ENCODE assay signal across 8 cellular contexts in the genomic region with DNA sequence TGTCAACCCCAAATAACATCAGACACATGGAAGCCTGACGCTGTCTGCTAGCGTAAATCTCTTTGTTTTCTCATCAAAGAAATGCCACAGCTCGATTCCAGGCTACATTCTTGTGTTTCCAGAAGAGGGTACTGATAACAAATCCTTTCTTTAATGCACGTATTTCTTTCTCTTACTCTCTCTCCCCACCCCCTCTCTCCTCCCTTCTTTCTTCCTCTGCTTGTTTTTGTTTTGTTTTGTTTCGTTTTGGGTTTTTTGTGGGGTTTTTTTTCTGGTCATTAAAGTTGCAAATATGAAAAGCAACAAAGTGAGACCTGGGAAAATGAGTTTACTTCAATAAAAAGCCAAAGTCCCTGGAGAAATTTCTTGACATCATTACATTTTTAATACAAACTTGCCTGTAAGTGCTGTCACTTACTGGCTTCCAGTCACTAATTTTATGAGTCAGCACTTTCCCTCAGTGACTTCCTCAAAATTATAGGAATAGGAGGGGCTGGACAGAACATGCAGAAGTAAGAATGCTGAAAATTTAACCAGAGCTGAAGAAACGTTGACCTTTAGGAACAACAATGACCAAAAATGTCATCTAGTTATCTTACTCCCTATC.
DNase-seq lines count a peak whose midpoint lies in the region; ATAC-seq and TF ChIP-seq lines count a peak whose summit lies in the region.

No MANE protein-coding gene starts in this region.

- H3F3A ChIP-seq in DOHH2 (ENCODE audit: control insufficient read depth, insufficient read depth): no peaks in the 10 kb centered on the region

- H3K4me1 ChIP-seq in DOHH2 (ENCODE audit: control insufficient read depth, low read length) (0 out of 2 replicates have a peak, but pooled peaks cover 4% of the 10 kb centered on the region), thoracic aorta (ENCODE audit: control insufficient read depth in 1 of 2, low read depth in 2 of 2) (no peaks in the 10 kb centered on the region)

- DNase-seq in NCI-H226 (peak; percentile 32), astrocyte of the hippocampus (ENCODE audit: low read depth, low spot score) (peak; percentile 71), kidney tubule cell (ENCODE audit: low spot score) (peak; percentile 72), thoracic aorta (ENCODE audit: low spot score) (no peak), C1 segment of cervical spinal cord (lab: John Stamatoyannopoulos, UW) (no peak)

- H4K20me1 ChIP-seq in DOHH2 (ENCODE audit: control insufficient read depth, insufficient read depth, low read depth, low read length): no peaks in the 10 kb centered on the region

- no peaks in the 10 kb centered on the region for H3K9me3 ChIP-seq in DOHH2 (ENCODE audit: control insufficient read depth, insufficient read depth, low read length)
- no peaks in the 10 kb centered on the region for H3K9me3 ChIP-seq in thoracic aorta

- no peaks in the 10 kb centered on the region for H3K79me2 ChIP-seq in DOHH2 (ENCODE audit: control insufficient read depth, low read length)

- H3K36me3 ChIP-seq in DOHH2 (ENCODE audit: control insufficient read depth, low read length): no peaks in the 10 kb centered on the region
- no peaks in the 10 kb centered on the region for H3K36me3 ChIP-seq in thoracic aorta

- TF ChIP-seq CTCF in DOHH2 (IDR thresholded peaks at IDR 0.05; ENCODE audit: low read depth, low read length, poor library complexity, severe bottlenecking) (no peak), thoracic aorta (IDR thresholded peaks at IDR 0.05) (no peak)

- no peaks in the 10 kb centered on the region for H3K9me2 ChIP-seq in DOHH2 (replicated peaks; ENCODE audit: control insufficient read depth, low read length)

- H3K27me3 ChIP-seq in DOHH2 (ENCODE audit: control insufficient read depth, low read length): peaks cover 12% of the 10 kb centered on the region
- no peaks in the 10 kb centered on the region for H3K27me3 ChIP-seq in thoracic aorta (replicated peaks; ENCODE audit: insufficient read depth)

- ATAC-seq in GM21447 (IDR thresholded peaks at IDR 0.05; ENCODE audit: unreplicated experiment) (peak; percentile 50), thoracic aorta (ENCODE audit: insufficient number of reproducible peaks, low FRiP score, low read depth) (no peak), HG03108 (IDR thresholded peaks at IDR 0.05; ENCODE audit: unreplicated experiment) (no peak)

- no peak overlapping the region for H3K4me3 ChIP-seq in DOHH2 (ENCODE audit: low read length)
- peak overlapping the region; percentile 53 for H3K4me3 ChIP-seq in thoracic aorta

- peak overlapping the region; percentile 14; the same call in 1 of the 2 replicates for H3K4me2 ChIP-seq in DOHH2 (ENCODE audit: low read length)

- H3K27ac ChIP-seq in DOHH2 (ENCODE audit: low read depth, low read length) (no peak overlapping the region), thoracic aorta (no peak overlapping the region)

Comparison
In these comparisons a context has a peak if more than half of its experiments do, and no peak if none do; other contexts are left out.
1. DNase-seq: peak in NCI-H226 (single experiment), astrocyte of the hippocampus (single experiment) and kidney tubule cell (single experiment); none in thoracic aorta (single experiment) and C1 segment of cervical spinal cord (0 of 14).